Comparison of ENCODE assay signal across 8 cellular contexts in the genomic region with DNA sequence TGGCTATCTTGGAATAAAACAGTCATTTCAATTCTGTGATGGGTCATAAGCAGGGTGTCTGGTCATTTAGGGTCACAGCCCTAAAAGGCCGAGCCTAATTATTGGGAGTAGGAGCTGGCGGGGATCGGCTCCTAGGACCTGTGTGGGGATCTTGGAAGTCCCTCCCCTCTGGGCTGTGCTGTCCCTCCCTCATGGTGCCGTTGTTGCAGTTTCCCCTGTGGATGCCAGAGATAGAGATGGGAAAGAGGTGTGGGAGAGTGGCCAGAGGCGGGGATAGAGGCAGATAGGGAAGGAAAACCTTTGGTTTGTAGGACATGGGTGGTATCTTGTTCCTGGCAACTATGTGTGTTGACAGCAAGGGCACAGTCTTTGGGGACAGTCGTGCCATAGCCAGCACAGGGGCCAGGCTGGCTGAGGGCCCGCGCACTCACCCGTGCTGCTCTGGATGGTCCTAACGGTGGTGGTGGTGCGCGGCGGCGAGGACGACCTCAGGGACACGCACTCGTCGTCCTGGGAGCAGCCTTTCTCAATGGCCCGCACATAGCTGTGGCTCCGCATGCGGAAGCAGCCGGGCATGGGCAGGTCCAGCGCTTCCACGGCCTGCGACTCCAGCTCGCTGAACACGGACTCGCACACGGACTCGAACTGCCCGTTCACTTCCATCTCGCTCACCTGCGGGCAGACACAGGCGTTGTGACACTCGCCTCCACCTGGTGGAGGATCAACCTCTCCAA.
"Had no signal": no experiment of that assay in that cellular context is flagged by ENCODE, and none has a peak within 500 bp of the region (broad histone marks: within the 10 kb centered on the region; RNA-seq: fewer than 3 reads in every experiment).

No MANE protein-coding gene starts in this region.

- H3K27ac Mint-ChIP-seq: IgD-negative memory B cell had no signal

- H3K4me3 Mint-ChIP-seq: IgD-negative memory B cell had no signal

- H3K9ac ChIP-seq: GM23248 had no signal

- H3K27ac ChIP-seq: GM23248, HL-60 had no signal

- H3K36me3 ChIP-seq: HAP-1 had no signal

- H3K4me1 ChIP-seq: HAP-1 had no signal

- DNase-seq: GM23248, GOT3, KG1 had no signal

- H3K36me3 Mint-ChIP-seq: IgD-negative memory B cell had no signal

- FAIRE-seq: H54, HepG2 had no signal

- H2AFZ ChIP-seq: GM23248 had no signal

- H3K9me3 ChIP-seq: HAP-1 had no signal

- H3K4me3 ChIP-seq: GM23248, HAP-1 had no signal

- H3K9me3 Mint-ChIP-seq: IgD-negative memory B cell had no signal

- ATAC-seq: HepG2 had no signal
